In genomic region chr3:72977060-72977459, GRCh38 we compare ENCODE assay signal across 11 cellular contexts. TPM values are rescaled to one million over a fixed set of nuclear protein-coding genes. Genes with fewer than 3 reads are reported as not detected.
A peak's percentile ranks its signal among the peaks of the same experiment; 100 is the strongest.
DNase-seq lines count a peak whose midpoint lies in the region; ATAC-seq and TF ChIP-seq lines count a peak whose summit lies in the region.
"Had no signal": no experiment of that assay in that cellular context is flagged by ENCODE, and none has a peak within 500 bp of the region (broad histone marks: within the 10 kb centered on the region; RNA-seq: fewer than 3 reads in every experiment).

No MANE protein-coding gene starts in this region.

- H3K9me3 Mint-ChIP-seq in activated CD8-positive, alpha-beta T cell treated with anti-CD3 and anti-CD28 coated beads for 36 hours: no peaks in the 10 kb centered on the region
- no peaks in the 10 kb centered on the region for H3K9me3 Mint-ChIP-seq in activated CD8-positive, alpha-beta T cell treated with anti-CD3 and anti-CD28 coated beads, Interleukin-2, amount 10 ng/mL, durations not matched to agents 7 days and 5 days (ENCODE audit: insufficient read depth)
- no peaks in the 10 kb centered on the region for H3K9me3 Mint-ChIP-seq in activated T-helper 2 cell treated with anti-CD3 and anti-CD28 coated beads, Interferon-gamma antibody, Interleukin-2, Interleukin-4, amounts not matched to agents 10 μg/mL and 5 μg/mL and 100 μg/mL, durations not matched to agents 14 hours and 24 hours and 36 hours
- no peaks in the 10 kb centered on the region for H3K9me3 Mint-ChIP-seq in stimulated activated effector memory CD8-positive, alpha-beta T cell treated with anti-CD3 and anti-CD28 coated beads, Interleukin-12 subunit alpha, Interleukin-12 subunit beta, amount 100 ng/mL, for 72 hours
- H3K9me3 Mint-ChIP-seq in Calu3 (ENCODE audit: low read depth, unreplicated experiment): no peaks in the 10 kb centered on the region
- H3K9me3 Mint-ChIP-seq: stimulated activated memory B cell treated with anti-CD40 and anti-IgM and Interleukin-4, amounts not matched to agents 10 μg/mL and 1 μg/mL and 100 μg/mL, for 72 hours had no signal

- peaks cover 4% of the 10 kb centered on the region for H3K27me3 Mint-ChIP-seq in activated CD8-positive, alpha-beta T cell treated with anti-CD3 and anti-CD28 coated beads for 36 hours
- H3K27me3 Mint-ChIP-seq in activated CD8-positive, alpha-beta T cell treated with anti-CD3 and anti-CD28 coated beads, Interleukin-2, amount 10 ng/mL, durations not matched to agents 7 days and 5 days (ENCODE audit: low read depth): no peaks in the 10 kb centered on the region
- H3K27me3 Mint-ChIP-seq in activated T-helper 2 cell treated with anti-CD3 and anti-CD28 coated beads, Interferon-gamma antibody, Interleukin-2, Interleukin-4, amounts not matched to agents 10 μg/mL and 5 μg/mL and 100 μg/mL, durations not matched to agents 14 hours and 24 hours and 36 hours (ENCODE audit: low read depth): peaks cover 2% of the 10 kb centered on the region
- no peaks in the 10 kb centered on the region for H3K27me3 Mint-ChIP-seq in Calu3 (ENCODE audit: unreplicated experiment)

- H3K4me3 Mint-ChIP-seq in activated CD8-positive, alpha-beta T cell treated with anti-CD3 and anti-CD28 coated beads for 36 hours: no peak overlapping the region
- H3K4me3 Mint-ChIP-seq in activated CD8-positive, alpha-beta T cell treated with anti-CD3 and anti-CD28 coated beads, Interleukin-2, amount 10 ng/mL, durations not matched to agents 7 days and 5 days: no peak overlapping the region
- no peak overlapping the region for H3K4me3 Mint-ChIP-seq in activated T-helper 2 cell treated with anti-CD3 and anti-CD28 coated beads, Interferon-gamma antibody, Interleukin-2, Interleukin-4, amounts not matched to agents 10 μg/mL and 5 μg/mL and 100 μg/mL, durations not matched to agents 14 hours and 24 hours and 36 hours (ENCODE audit: low read depth)
- H3K4me3 Mint-ChIP-seq in stimulated activated effector memory CD8-positive, alpha-beta T cell treated with anti-CD3 and anti-CD28 coated beads, Interleukin-12 subunit alpha, Interleukin-12 subunit beta, amount 100 ng/mL, for 72 hours: peak overlapping the region; percentile 5
- no peak overlapping the region for H3K4me3 Mint-ChIP-seq in Calu3 (ENCODE audit: low read depth, unreplicated experiment)
- H3K4me3 Mint-ChIP-seq: stimulated activated memory B cell treated with anti-CD40 and anti-IgM and Interleukin-4, amounts not matched to agents 10 μg/mL and 1 μg/mL and 100 μg/mL, for 72 hours had no signal

- POLR2A ChIA-PET in activated CD8-positive, alpha-beta T cell treated with anti-CD3 and anti-CD28 coated beads for 36 hours (lab: Charles Lee): no interaction called here
- POLR2A ChIA-PET in activated CD8-positive, alpha-beta T cell treated with anti-CD3 and anti-CD28 coated beads, Interleukin-2, amount 10 ng/mL, durations not matched to agents 7 days and 5 days (lab: Charles Lee): no interaction called here

- intact Hi-C loops in activated CD8-positive, alpha-beta T cell treated with anti-CD3 and anti-CD28 coated beads for 36 hours (cut with micrococcal nuclease): no loop called here
- intact Hi-C loops in activated T-helper 2 cell treated with anti-CD3 and anti-CD28 coated beads, Interferon-gamma antibody, Interleukin-2, Interleukin-4, amounts not matched to agents 10 μg/mL and 5 μg/mL and 100 μg/mL, durations not matched to agents 14 hours and 24 hours and 36 hours (cut with micrococcal nuclease): loop anchor here (1.0 to 2.0 kb wide), 5 partner anchors 12 to 64 kb away; partner anchors contain the start of gene PPP4R2
- intact Hi-C loops in Calu3 (cut with micrococcal nuclease; ENCODE audit: unreplicated experiment): no loop called here

- H3K4me1 Mint-ChIP-seq in activated CD8-positive, alpha-beta T cell treated with anti-CD3 and anti-CD28 coated beads for 36 hours (ENCODE audit: low read depth): peaks cover 15% of the 10 kb centered on the region
- H3K4me1 Mint-ChIP-seq in activated CD8-positive, alpha-beta T cell treated with anti-CD3 and anti-CD28 coated beads, Interleukin-2, amount 10 ng/mL, durations not matched to agents 7 days and 5 days (ENCODE audit: low read depth): peaks cover 6% of the 10 kb centered on the region
- peaks cover 22% of the 10 kb centered on the region for H3K4me1 Mint-ChIP-seq in activated T-helper 2 cell treated with anti-CD3 and anti-CD28 coated beads, Interferon-gamma antibody, Interleukin-2, Interleukin-4, amounts not matched to agents 10 μg/mL and 5 μg/mL and 100 μg/mL, durations not matched to agents 14 hours and 24 hours and 36 hours (ENCODE audit: low read depth)
- H3K4me1 Mint-ChIP-seq in stimulated activated effector memory CD8-positive, alpha-beta T cell treated with anti-CD3 and anti-CD28 coated beads, Interleukin-12 subunit alpha, Interleukin-12 subunit beta, amount 100 ng/mL, for 72 hours: peaks cover 16% of the 10 kb centered on the region
- H3K4me1 Mint-ChIP-seq in Calu3 (ENCODE audit: low read depth, unreplicated experiment): peaks cover 18% of the 10 kb centered on the region

- CTCF ChIA-PET in activated CD8-positive, alpha-beta T cell treated with anti-CD3 and anti-CD28 coated beads for 36 hours (lab: Charles Lee): interaction anchor here (1.0 kb wide), 1 partner anchor 16 kb away, joined by 3 read pairs; no protein-coding TSS in a partner anchor
- CTCF ChIA-PET in activated CD8-positive, alpha-beta T cell treated with anti-CD3 and anti-CD28 coated beads, Interleukin-2, amount 10 ng/mL, durations not matched to agents 7 days and 5 days (lab: Charles Lee): no interaction called here
- CTCF ChIA-PET in Calu3 (lab: Charles Lee): no interaction called here

- H3K36me3 Mint-ChIP-seq in activated CD8-positive, alpha-beta T cell treated with anti-CD3 and anti-CD28 coated beads for 36 hours (ENCODE audit: low read depth): no peaks in the 10 kb centered on the region
- H3K36me3 Mint-ChIP-seq in activated CD8-positive, alpha-beta T cell treated with anti-CD3 and anti-CD28 coated beads, Interleukin-2, amount 10 ng/mL, durations not matched to agents 7 days and 5 days (ENCODE audit: low read depth): no peaks in the 10 kb centered on the region
- no peaks in the 10 kb centered on the region for H3K36me3 Mint-ChIP-seq in activated T-helper 2 cell treated with anti-CD3 and anti-CD28 coated beads, Interferon-gamma antibody, Interleukin-2, Interleukin-4, amounts not matched to agents 10 μg/mL and 5 μg/mL and 100 μg/mL, durations not matched to agents 14 hours and 24 hours and 36 hours (ENCODE audit: low read depth)
- peaks cover 7% of the 10 kb centered on the region for H3K36me3 Mint-ChIP-seq in stimulated activated effector memory CD8-positive, alpha-beta T cell treated with anti-CD3 and anti-CD28 coated beads, Interleukin-12 subunit alpha, Interleukin-12 subunit beta, amount 100 ng/mL, for 72 hours
- peaks cover 7% of the 10 kb centered on the region for H3K36me3 Mint-ChIP-seq in Calu3 (ENCODE audit: insufficient read depth, unreplicated experiment)
- H3K36me3 Mint-ChIP-seq: stimulated activated memory B cell treated with anti-CD40 and anti-IgM and Interleukin-4, amounts not matched to agents 10 μg/mL and 1 μg/mL and 100 μg/mL, for 72 hours had no signal

- no TSS peak for BruUV-seq in Calu3 (replicated peaks; lab: Mats Ljungman, UMichigan)

- peak; percentile 22 for TF ChIP-seq CTCF in activated CD8-positive, alpha-beta T cell treated with anti-CD3 and anti-CD28 coated beads for 36 hours (IDR thresholded peaks at IDR 0.05)
- no peak for TF ChIP-seq CTCF in Calu3 (IDR thresholded peaks at IDR 0.05; ENCODE audit: unreplicated experiment)

- peak; percentile 60 for ATAC-seq in activated CD8-positive, alpha-beta T cell treated with anti-CD3 and anti-CD28 coated beads for 36 hours
- ATAC-seq in activated CD8-positive, alpha-beta T cell treated with anti-CD3 and anti-CD28 coated beads, Interleukin-2, amount 10 ng/mL, durations not matched to agents 7 days and 5 days: no peak
- ATAC-seq in HG03095 (IDR thresholded peaks at IDR 0.05; ENCODE audit: unreplicated experiment): peak; percentile 43
- ATAC-seq in stimulated activated effector memory CD8-positive, alpha-beta T cell treated with anti-CD3 and anti-CD28 coated beads, Interleukin-12 subunit alpha, Interleukin-12 subunit beta, amount 100 ng/mL, for 72 hours: peak; percentile 84
- ATAC-seq: psoas muscle had no signal

- DNase-seq in activated CD8-positive, alpha-beta T cell treated with anti-CD3 and anti-CD28 coated beads for 36 hours: no peak
- DNase-seq in activated CD8-positive, alpha-beta T cell treated with anti-CD3 and anti-CD28 coated beads, Interleukin-2, amount 10 ng/mL, durations not matched to agents 7 days and 5 days: no peak
- DNase-seq in activated T-helper 2 cell treated with anti-CD3 and anti-CD28 coated beads, Interferon-gamma antibody, Interleukin-2, Interleukin-4, amounts not matched to agents 10 μg/mL and 5 μg/mL and 100 μg/mL, durations not matched to agents 14 hours and 24 hours and 36 hours (ENCODE audit: low spot score): no peak
- DNase-seq in stimulated activated effector memory CD8-positive, alpha-beta T cell treated with anti-CD3 and anti-CD28 coated beads, Interleukin-12 subunit alpha, Interleukin-12 subunit beta, amount 100 ng/mL, for 72 hours (ENCODE audit: low spot score in 2 of 2): no peak
- DNase-seq in activated gamma-delta T cell (lab: John Stamatoyannopoulos, UW) (no peak), occipital lobe (lab: John Stamatoyannopoulos, UW) (no peak), Calu3 (no peak)
- DNase-seq: NCI-H2227 treated with DMSO at 0.1 percent for 48 hours, psoas muscle had no signal

- H3K27ac Mint-ChIP-seq in activated CD8-positive, alpha-beta T cell treated with anti-CD3 and anti-CD28 coated beads for 36 hours: peak overlapping the region; percentile 60
- no peak overlapping the region for H3K27ac Mint-ChIP-seq in activated CD8-positive, alpha-beta T cell treated with anti-CD3 and anti-CD28 coated beads, Interleukin-2, amount 10 ng/mL, durations not matched to agents 7 days and 5 days
- H3K27ac Mint-ChIP-seq in activated T-helper 2 cell treated with anti-CD3 and anti-CD28 coated beads, Interferon-gamma antibody, Interleukin-2, Interleukin-4, amounts not matched to agents 10 μg/mL and 5 μg/mL and 100 μg/mL, durations not matched to agents 14 hours and 24 hours and 36 hours: peak overlapping the region; percentile 87
- peak overlapping the region; percentile 88 for H3K27ac Mint-ChIP-seq in stimulated activated effector memory CD8-positive, alpha-beta T cell treated with anti-CD3 and anti-CD28 coated beads, Interleukin-12 subunit alpha, Interleukin-12 subunit beta, amount 100 ng/mL, for 72 hours
- H3K27ac Mint-ChIP-seq in Calu3 (ENCODE audit: unreplicated experiment): no peak overlapping the region
- H3K27ac Mint-ChIP-seq: stimulated activated memory B cell treated with anti-CD40 and anti-IgM and Interleukin-4, amounts not matched to agents 10 μg/mL and 1 μg/mL and 100 μg/mL, for 72 hours had no signal

RNA-seq across cellular contexts. Expression of gene PPP4R2, which starts 19.6 kb away (rescaled TPM):
- 10 to 100 TPM; 85.5 to 88.6 TPM for total RNA-seq in activated CD8-positive, alpha-beta T cell treated with anti-CD3 and anti-CD28 coated beads for 36 hours
- 10 to 100 TPM; 80.0 to 80.9 TPM for total RNA-seq in activated CD8-positive, alpha-beta T cell treated with anti-CD3 and anti-CD28 coated beads, Interleukin-2, amount 10 ng/mL, durations not matched to agents 7 days and 5 days
- 105 and 111 TPM in 2 replicates for total RNA-seq in activated T-helper 2 cell treated with anti-CD3 and anti-CD28 coated beads, Interferon-gamma antibody, Interleukin-2, Interleukin-4, amounts not matched to agents 10 μg/mL and 5 μg/mL and 100 μg/mL, durations not matched to agents 14 hours and 24 hours and 36 hours
- total RNA-seq in occipital lobe (139 TPM), Calu3 (2022) (68.4 and 89.0 TPM in 2 replicates)

Comparison
In these comparisons a context has a peak if more than half of its experiments do, and no peak if none do; other contexts are left out.
1. H3K27ac Mint-ChIP-seq: peak in activated CD8-positive, alpha-beta T cell treated with anti-CD3 and anti-CD28 coated beads for 36 hours (single experiment), activated T-helper 2 cell treated with anti-CD3 and anti-CD28 coated beads, Interferon-gamma antibody, Interleukin-2, Interleukin-4, amounts not matched to agents 10 μg/mL and 5 μg/mL and 100 μg/mL, durations not matched to agents 14 hours and 24 hours and 36 hours (single experiment) and stimulated activated effector memory CD8-positive, alpha-beta T cell treated with anti-CD3 and anti-CD28 coated beads, Interleukin-12 subunit alpha, Interleukin-12 subunit beta, amount 100 ng/mL, for 72 hours (single experiment); none in activated CD8-positive, alpha-beta T cell treated with anti-CD3 and anti-CD28 coated beads, Interleukin-2, amount 10 ng/mL, durations not matched to agents 7 days and 5 days (single experiment) and Calu3 (single experiment).